Comparison of ENCODE assay signal across 8 cellular contexts in genomic region chr3:50611464-50612233, GRCh38. TPM values are rescaled to one million over a fixed set of nuclear protein-coding genes. Genes with fewer than 3 reads are reported as not detected.
DNase-seq lines count a peak whose midpoint lies in the region; ATAC-seq and TF ChIP-seq lines count a peak whose summit lies in the region.

CISH (minus strand) TSS chr3:50611774; CDS start chr3:50611650, 124 bp downstream.

- peak within 1 kb of the TSS; percentile 92 to 98 (median 94) for H3K4me3 Mint-ChIP-seq in naive thymus-derived CD8-positive, alpha-beta T cell

- DNase-seq in RKO (ENCODE audit: low spot score): peak; percentile 96
- DNase-seq in activated T-helper 1 cell treated with Interleukin-2 at 50 U/mL for 16 hours (ENCODE audit: low read depth): peak; percentile 92
- peak; percentile 96 for DNase-seq in fibroblast of gingiva (ENCODE audit: low read depth)
- DNase-seq in naive thymus-derived CD8-positive, alpha-beta T cell: peak; percentile 78 to 95 (median 90)
- peak; percentile 89 to 99 (median 94) for DNase-seq in stimulated activated naive CD4-positive, alpha-beta T cell (lab: John Stamatoyannopoulos, UW)

- peaks cover 13% of the 10 kb centered on the region for H3F3A ChIP-seq in DOHH2 (ENCODE audit: control insufficient read depth, insufficient read depth)

- H3K27ac ChIP-seq in DOHH2 (ENCODE audit: low read depth, low read length): no peak within 1 kb of the TSS

- peak within 1 kb of the TSS; percentile 91 to 98 (median 94) for H3K27ac Mint-ChIP-seq in naive thymus-derived CD8-positive, alpha-beta T cell

- POLR2A ChIA-PET in naive thymus-derived CD8-positive, alpha-beta T cell (lab: Charles Lee): interaction anchor here (0.8 to 21.2 kb wide), 10 partner anchors 9 to 1518 kb away, joined by 3 to 623 read pairs (median 4); partner anchors contain the start of genes C3orf18, CYB561D2, HEMK1 and MANF

- no peak; the same call in 1 of the 2 replicates for TF ChIP-seq EP300 in Ishikawa (IDR thresholded peaks at IDR 0.05; ENCODE audit: borderline replicate concordance)

- no peaks in the 10 kb centered on the region for H3K36me3 ChIP-seq in DOHH2 (ENCODE audit: control insufficient read depth, low read length)

- peaks cover 20% of the 10 kb centered on the region for H3K4me1 ChIP-seq in DOHH2 (ENCODE audit: control insufficient read depth, low read length)

- ATAC-seq in GM21576 (IDR thresholded peaks at IDR 0.05; ENCODE audit: unreplicated experiment): peak; percentile 68
- ATAC-seq in naive thymus-derived CD8-positive, alpha-beta T cell: peak; percentile 69 to 70

- peak within 1 kb of the TSS; percentile 77 for H3K4me3 ChIP-seq in DOHH2 (ENCODE audit: low read length)

- H3K9me3 Mint-ChIP-seq in naive thymus-derived CD8-positive, alpha-beta T cell: no peaks in the 10 kb centered on the region

- H3K79me2 ChIP-seq in DOHH2 (ENCODE audit: control insufficient read depth, low read length): no peaks in the 10 kb centered on the region

- peaks cover 5 to 38% (median 27%) of the 10 kb centered on the region in 3 donors for H3K36me3 Mint-ChIP-seq in naive thymus-derived CD8-positive, alpha-beta T cell

- H4K20me1 ChIP-seq in DOHH2 (ENCODE audit: control insufficient read depth, insufficient read depth, low read depth, low read length): peaks cover 15% of the 10 kb centered on the region

- peaks cover 43 to 83% (median 76%) of the 10 kb centered on the region in 4 donors for H3K4me1 Mint-ChIP-seq in naive thymus-derived CD8-positive, alpha-beta T cell

- H3K27me3 ChIP-seq in DOHH2 (ENCODE audit: control insufficient read depth, low read length): peaks cover 65% of the 10 kb centered on the region

- peak; percentile 54 for TF ChIP-seq CTCF in DOHH2 (IDR thresholded peaks at IDR 0.05; ENCODE audit: low read depth, low read length, poor library complexity, severe bottlenecking)

- H3K9me2 ChIP-seq in DOHH2 (replicated peaks; ENCODE audit: control insufficient read depth, low read length): no peaks in the 10 kb centered on the region

- no peaks in the 10 kb centered on the region for H3K9me3 ChIP-seq in DOHH2 (ENCODE audit: control insufficient read depth, insufficient read depth, low read length)

- TF ChIP-seq RAD21 in Ishikawa (IDR thresholded peaks at IDR 0.05; ENCODE audit: low read depth): no peak; the same call in 1 of the 2 replicates

- H3K27me3 Mint-ChIP-seq in naive thymus-derived CD8-positive, alpha-beta T cell: no peaks in the 10 kb centered on the region

- peak within 1 kb of the TSS; percentile 98 for H3K4me2 ChIP-seq in DOHH2 (ENCODE audit: low read length)

TF ChIP-seq in Ishikawa, 13 proteins besides CTCF, POLR2A, EP300 and RAD21:
- TF ChIP-seq CREB1 (IDR thresholded peaks at IDR 0.05; ENCODE audit: low read depth) (peak; percentile 29; the same call in 1 of the 2 replicates), EGR1 (IDR thresholded peaks at IDR 0.05) (no peak), CEBPB (IDR thresholded peaks at IDR 0.05) (no peak), TEAD4 (IDR thresholded peaks at IDR 0.05) (peak; percentile 37; the same call in 1 of the 2 replicates), TCF12 (IDR thresholded peaks at IDR 0.05; ENCODE audit: low read depth) (no peak; the same call in 1 of the 2 replicates), ZBTB7A (IDR thresholded peaks at IDR 0.05; ENCODE audit: low read depth) (peak; percentile 62; the same call in 1 of the 2 replicates), NFIC (IDR thresholded peaks at IDR 0.05) (peak; percentile 75), REST (IDR thresholded peaks at IDR 0.05; ENCODE audit: low read depth) (no peak), YY1 (IDR thresholded peaks at IDR 0.05; ENCODE audit: low read depth) (no peak), FOXM1 (IDR thresholded peaks at IDR 0.05; ENCODE audit: borderline replicate concordance, low read depth) (no peak), USF1 (IDR thresholded peaks at IDR 0.05) (no peak), TAF1 (IDR thresholded peaks at IDR 0.05; ENCODE audit: low read depth) (peak; percentile 57)
- TF ChIP-seq, protein P1, sequence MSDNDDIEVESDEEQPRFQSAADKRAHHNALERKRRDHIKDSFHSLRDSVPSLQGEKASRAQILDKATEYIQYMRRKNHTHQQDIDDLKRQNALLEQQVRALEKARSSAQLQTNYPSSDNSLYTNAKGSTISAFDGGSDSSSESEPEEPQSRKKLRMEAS (IDR thresholded peaks at IDR 0.05): peak; percentile 94

RNA-seq across cellular contexts. Expression of gene CISH, which starts in this region (rescaled TPM):
- 1 to 10 TPM; 8.1 to 8.8 TPM for total RNA-seq in naive thymus-derived CD8-positive, alpha-beta T cell
- 100 to 1,000 TPM in 2 of 3 donors, 10 to 100 TPM in 1; 16.3 to 135 (median 100) TPM for polyA plus RNA-seq in naive thymus-derived CD8-positive, alpha-beta T cell
